11 cellular contexts compared by ENCODE assay signal in genomic region chr14:55701638-55702037, GRCh38.
A peak's percentile ranks its signal among the peaks of the same experiment; 100 is the strongest.
DNase-seq lines count a peak whose midpoint lies in the region; ATAC-seq, FAIRE-seq and TF ChIP-seq lines count a peak whose summit lies in the region.
"Had no signal": no experiment of that assay in that cellular context is flagged by ENCODE, and none has a peak within 500 bp of the region (broad histone marks: within the 10 kb centered on the region; RNA-seq: fewer than 3 reads in every experiment).

No MANE protein-coding gene starts in this region.

- no peaks in the 10 kb centered on the region for H3K36me3 ChIP-seq in GM06990 (ENCODE audit: control insufficient read depth, insufficient read depth, low read length)
- H3K36me3 ChIP-seq in bronchial epithelial cell (ENCODE audit: control insufficient read depth, insufficient read depth, low read length), result no peaks in the 10 kb centered on the region
- H3K36me3 ChIP-seq: gastrocnemius medialis had no signal

- no peak for FAIRE-seq in bronchial epithelial cell (lab: Jason Lieb, UNC)

- no peaks in the 10 kb centered on the region for H3K27me3 ChIP-seq in GM06990 (replicated peaks; ENCODE audit: control insufficient read depth, insufficient read depth, low read length)
- H3K27me3 ChIP-seq in bronchial epithelial cell (ENCODE audit: control insufficient read depth, insufficient read depth, low read length), result no peaks in the 10 kb centered on the region
- H3K27me3 ChIP-seq: gastrocnemius medialis had no signal

- no peak for TF ChIP-seq CTCF in GM06990 (IDR thresholded peaks at IDR 0.05; ENCODE audit: insufficient read depth, low read length, poor library complexity, severe bottlenecking)
- TF ChIP-seq CTCF in bronchial epithelial cell (IDR thresholded peaks at IDR 0.05; ENCODE audit: insufficient read depth, low read length, severe bottlenecking), result no peak

- DNase-seq in GM06990 (ENCODE audit: extremely low read depth, insufficient read length) (peak; percentile 29), bronchial epithelial cell (ENCODE audit: low read depth) (peak; percentile 88), inferior parietal cortex (ENCODE audit: extremely low spot score) (no peak), NOMO-1 treated with dmso at 0.1 percent for 144 hours (lab: John Stamatoyannopoulos, UW; ENCODE audit: unreplicated experiment) (no peak), NCI-H1930 (lab: John Stamatoyannopoulos, UW) (no peak), NCI-H2029 treated with DMSO at 0.1 percent for 48 hours (lab: John Stamatoyannopoulos, UW) (no peak)
- DNase-seq: activated gamma-delta T cell, Caco-2, gastrocnemius medialis had no signal

- H3K4me3 ChIP-seq in GM06990 (replicated peaks; ENCODE audit: low read depth, low read length), result no peak overlapping the region
- H3K4me3 ChIP-seq in bronchial epithelial cell (ENCODE audit: low read depth, low read length), result no peak overlapping the region
- H3K4me3 ChIP-seq: gastrocnemius medialis had no signal

- peak; percentile 94 for ATAC-seq in GM19463 (IDR thresholded peaks at IDR 0.05; ENCODE audit: unreplicated experiment)
- peak; percentile 91 for ATAC-seq in HG03095 (IDR thresholded peaks at IDR 0.05; ENCODE audit: unreplicated experiment)
- ATAC-seq: gastrocnemius medialis had no signal

Comparison
In these comparisons a context has a peak if more than half of its experiments do, and no peak if none do; other contexts are left out.
1. DNase-seq: peak in GM06990 (single experiment) and bronchial epithelial cell (single experiment); none in inferior parietal cortex (single experiment), NOMO-1 treated with dmso at 0.1 percent for 144 hours (single experiment), NCI-H1930 (0 of 2) and NCI-H2029 treated with DMSO at 0.1 percent for 48 hours (single experiment).